Comparison of ENCODE assay signal across 1 cellular context in genomic region chr11:95829580-95830259, GRCh38.
A peak's percentile ranks its signal among the peaks of the same experiment; 100 is the strongest.
TF ChIP-seq lines count a peak whose summit lies in the region.

No MANE protein-coding gene starts in this region.

TF ChIP-seq in SK-N-SH, 30 proteins besides CTCF, POLR2A, EP300 and RAD21 (continued from another document):
- TF ChIP-seq PBX3 (IDR thresholded peaks at IDR 0.05): peak; percentile 39; the same call in 1 of the 2 replicates
- TF ChIP-seq IRF3 (IDR thresholded peaks at IDR 0.05; ENCODE audit: low read depth, low read length): no peak
- no peak for TF ChIP-seq REST (IDR thresholded peaks at IDR 0.05; ENCODE audit: low read depth, low read length)
